In genomic region chr3:14281053-14281452, GRCh38 we compare ENCODE assay signal across 23 cellular contexts.
DNase-seq lines count a peak whose midpoint lies in the region; ATAC-seq, FAIRE-seq and TF ChIP-seq lines count a peak whose summit lies in the region.
"Had no signal": no experiment of that assay in that cellular context is flagged by ENCODE, and none has a peak within 500 bp of the region (broad histone marks: within the 10 kb centered on the region; RNA-seq: fewer than 3 reads in every experiment).

No MANE protein-coding gene starts in this region.

- ATAC-seq in HepG2 (peak; percentile 69), right lobe of liver (no peak), GM21576 (IDR thresholded peaks at IDR 0.05; ENCODE audit: unreplicated experiment) (no peak)
- ATAC-seq: CD8-positive, alpha-beta T cell; GM12878; GM23338 had no signal

- no peak overlapping the region for H3K56ac ChIP-seq in H1 (replicated peaks; ENCODE audit: insufficient read length, low read depth, low read length)

- H4K5ac ChIP-seq in H1 (ENCODE audit: insufficient read length, low read depth, low read length) = no peak overlapping the region

- H3K79me1 ChIP-seq in H1 (ENCODE audit: low read depth, low read length) (no peaks in the 10 kb centered on the region), trophoblast cell (ENCODE audit: low read length) (peaks cover 12% of the 10 kb centered on the region)

- H4K91ac ChIP-seq in H1 (replicated peaks; ENCODE audit: insufficient read length, low read length) (no peak overlapping the region), trophoblast cell (ENCODE audit: low read depth, low read length) (no peak overlapping the region)

- H3K27me3 ChIP-seq in HepG2 (ENCODE audit: control insufficient read depth in 1 of 2, insufficient read depth in 2 of 2, low read length in 2 of 2) (peaks cover 3 to 25% of the 10 kb centered on the region in 2 experiments; a peak in 4 of 5 replicates), right lobe of liver (no peaks in the 10 kb centered on the region), H1 (replicated peaks in 1 of 4; ENCODE audit: control insufficient read depth in 3 of 4, extremely low read depth in 1 of 4, insufficient read depth in 3 of 4, low read length in 3 of 4) (no peaks in the 10 kb centered on the region; a peak in 2 of 7 replicates), trophoblast cell (ENCODE audit: insufficient read depth, low read length) (no peaks in the 10 kb centered on the region)
- H3K27me3 ChIP-seq: BLaER1 had no signal

- no TSS peak for BruUV-seq in HepG2 (replicated peaks; lab: Mats Ljungman, UMichigan)

- CTCF ChIA-PET in HepG2 (lab: Yijun Ruan, JAX; ENCODE audit: low intra/inter-chr PET ratio, low total read pairs) = no interaction called here
- CTCF ChIA-PET in H1 (lab: Charles Lee; ENCODE audit: partially characterized antibody) = interaction anchor here (1.0 to 2.3 kb wide), 9 partner anchors 13 to 187 kb away, joined by 3 to 9 read pairs (median 6); no protein-coding TSS in a partner anchor

- no peak overlapping the region for H3K18ac ChIP-seq in H1 (ENCODE audit: extremely low read depth, low read length)
- no peak overlapping the region for H3K18ac ChIP-seq in trophoblast cell (ENCODE audit: low read length)

- no peak overlapping the region for H2BK5ac ChIP-seq in H1 (ENCODE audit: low read depth, low read length)
- H2BK5ac ChIP-seq in trophoblast cell (ENCODE audit: low read depth, low read length, poor library complexity) = no peak overlapping the region

- H4K8ac ChIP-seq in H1 (ENCODE audit: extremely low read depth, insufficient read depth, low read length) = no peak overlapping the region
- no peak overlapping the region for H4K8ac ChIP-seq in trophoblast cell (ENCODE audit: low read depth, low read length)

- no peaks in the 10 kb centered on the region for H3K23me2 ChIP-seq in H1 (ENCODE audit: low read depth, low read length)

- TF ChIP-seq POLR2A in HepG2 (IDR thresholded peaks at IDR 0.05; ENCODE audit: insufficient read depth in 1 of 2, low read depth in 2 of 2, low read length in 2 of 2) = no peak
- TF ChIP-seq POLR2A in right lobe of liver (IDR thresholded peaks at IDR 0.05) = no peak
- no peak for TF ChIP-seq POLR2A in H1 (IDR thresholded peaks at IDR 0.05; ENCODE audit: control extremely low read depth in 1 of 2, low read depth in 2 of 2, low read length in 2 of 2)

- H3K9ac ChIP-seq in HepG2 (ENCODE audit: insufficient read depth, low read depth, low read length) (no peak overlapping the region), H1 (replicated peaks in 1 of 4; ENCODE audit: extremely low read depth in 1 of 4, low read depth in 3 of 4, low read length in 3 of 4) (no peak overlapping the region), trophoblast cell (ENCODE audit: low read length) (no peak overlapping the region)
- H3K9ac ChIP-seq: BLaER1 had no signal

- H3K14ac ChIP-seq in H1 (ENCODE audit: insufficient read length) = no peak overlapping the region
- peak overlapping the region; percentile 6 for H3K14ac ChIP-seq in trophoblast cell (ENCODE audit: low read length)

- intact Hi-C loops in HepG2 (cut with micrococcal nuclease; ENCODE audit: unreplicated experiment) (no loop called here), right lobe of liver (cut with DNase I) (no loop called here)

- no peak overlapping the region for H2AFZ ChIP-seq in HepG2 (ENCODE audit: low read length)
- H2AFZ ChIP-seq in H1 (ENCODE audit: low read length) = no peak overlapping the region
- no peak overlapping the region for H2AFZ ChIP-seq in trophoblast cell (ENCODE audit: insufficient read depth, low read length, poor library complexity)
- H2AFZ ChIP-seq: GM23338 had no signal

- H3K9me3 ChIP-seq in HepG2 (ENCODE audit: low read length) (no peaks in the 10 kb centered on the region), right lobe of liver (no peaks in the 10 kb centered on the region), H1 (ENCODE audit: insufficient read depth in 2 of 2, low read depth in 1 of 2, low read length in 1 of 2) (no peaks in the 10 kb centered on the region), trophoblast cell (ENCODE audit: insufficient read depth, low read depth, low read length) (no peaks in the 10 kb centered on the region)
- H3K9me3 ChIP-seq: BLaER1, HAP-1 had no signal

- no peak overlapping the region for H3K27ac ChIP-seq in HepG2 (ENCODE audit: extremely low read length, insufficient read depth, low read length)
- H3K27ac ChIP-seq in right lobe of liver = no peak overlapping the region
- H3K27ac ChIP-seq in H1 (ENCODE audit: low read depth, low read length) = no peak overlapping the region
- no peak overlapping the region for H3K27ac ChIP-seq in trophoblast cell (ENCODE audit: low read depth, low read length)
- H3K27ac ChIP-seq: 22Rv1, BLaER1, C4-2B had no signal

- no peaks in the 10 kb centered on the region for H3K79me2 ChIP-seq in HepG2 (ENCODE audit: insufficient read depth, low read length)
- no peaks in the 10 kb centered on the region for H3K79me2 ChIP-seq in H1 (ENCODE audit: control insufficient read depth in 1 of 2, insufficient read depth in 2 of 2, low read length in 2 of 2)
- H3K79me2 ChIP-seq in trophoblast cell (ENCODE audit: control insufficient read depth, insufficient read depth, low read length, poor library complexity) = no peaks in the 10 kb centered on the region

- TF ChIP-seq CTCF in HepG2 (CRISPR knock-in tag; IDR thresholded peaks at IDR 0.05) (no peak), right lobe of liver (IDR thresholded peaks at IDR 0.05) (no peak), H1 (IDR thresholded peaks at IDR 0.05; ENCODE audit: control extremely low read depth in 1 of 3, insufficient read depth in 1 of 3, low read depth in 1 of 3, low read length in 3 of 3) (no peak)

- DNase-seq in HepG2 (ENCODE audit: low spot score) (no peak), right lobe of liver (no peak), H1 (ENCODE audit: low read depth in 1 of 2, low spot score in 2 of 2) (no peak), trophoblast cell (no peak), mesenteric fat pad (ENCODE audit: low spot score) (no peak)
- DNase-seq: CD4-positive, CD25-positive, alpha-beta regulatory T cell; CD8-positive, alpha-beta T cell; DMS 273 treated with DMSO at 0.1 percent for 48 hours; DMS79; EL; GDM1; HFFc6 had no signal

- H3K4me2 ChIP-seq in HepG2 (ENCODE audit: low read depth, low read length) = no peak overlapping the region
- H3K4me2 ChIP-seq in H1 (ENCODE audit: insufficient read depth in 1 of 2, low read depth in 2 of 2, low read length in 2 of 2) = no peak overlapping the region
- H3K4me2 ChIP-seq in trophoblast cell (ENCODE audit: low read length) = no peak overlapping the region
- H3K4me2 ChIP-seq: BLaER1, GM23338 had no signal

- H2BK20ac ChIP-seq in H1 (ENCODE audit: low read length) = peak overlapping the region; percentile 84

- H3K4me1 ChIP-seq in HepG2 (ENCODE audit: insufficient read depth, low read length) (no peaks in the 10 kb centered on the region), right lobe of liver (no peaks in the 10 kb centered on the region), H1 (replicated peaks in 1 of 4; ENCODE audit: control insufficient read depth in 3 of 4, insufficient read depth in 4 of 4, low read length in 3 of 4) (peaks cover 12 to 29% (median 26%) of the 10 kb centered on the region in 4 experiments), trophoblast cell (ENCODE audit: control insufficient read depth in 1 of 2, insufficient read depth in 2 of 2, low read length in 2 of 2) (peaks cover 27 to 35% of the 10 kb centered on the region in 2 experiments)
- H3K4me1 ChIP-seq: HAP-1 had no signal

- no peak for TF ChIP-seq EP300 in HepG2 (IDR thresholded peaks at IDR 0.05; ENCODE audit: low read depth in 2 of 2, low read length in 2 of 2)
- TF ChIP-seq EP300 in HepG2 (CRISPR knock-in tag; IDR thresholded peaks at IDR 0.05; ENCODE audit: borderline replicate concordance) = no peak
- no peak for TF ChIP-seq EP300 in H1 (IDR thresholded peaks at IDR 0.05; ENCODE audit: borderline replicate concordance in 1 of 2, low read depth in 2 of 2, low read length in 2 of 2)

- in situ Hi-C loops in HepG2 (cut with HindIII; ENCODE audit: extremely low pct_ligation_motif_present, low pct_unique_long_range_greater_than_20kb) = no loop called here

- H3K23ac ChIP-seq in H1 (ENCODE audit: insufficient read length) (no peak overlapping the region), trophoblast cell (ENCODE audit: low read length) (no peak overlapping the region)

- H3K36me3 ChIP-seq in HepG2 (replicated peaks in 1 of 2; ENCODE audit: control insufficient read depth in 1 of 2, insufficient read depth in 2 of 2, low read length in 2 of 2) = no peaks in the 10 kb centered on the region
- no peaks in the 10 kb centered on the region for H3K36me3 ChIP-seq in right lobe of liver
- no peaks in the 10 kb centered on the region for H3K36me3 ChIP-seq in H1 (ENCODE audit: control insufficient read depth in 2 of 4, insufficient read depth in 4 of 4, low read length in 3 of 4)
- no peaks in the 10 kb centered on the region for H3K36me3 ChIP-seq in trophoblast cell (ENCODE audit: control insufficient read depth in 1 of 2, insufficient read depth in 2 of 2, low read length in 2 of 2)
- H3K36me3 ChIP-seq: BLaER1, HAP-1 had no signal

- H4K20me1 ChIP-seq in HepG2 (ENCODE audit: insufficient read depth, low read length) (no peaks in the 10 kb centered on the region), H1 (replicated peaks in 1 of 2; ENCODE audit: control insufficient read depth in 1 of 2, insufficient read depth in 2 of 2, low read length in 2 of 2) (no peaks in the 10 kb centered on the region)
- H4K20me1 ChIP-seq: BLaER1 had no signal

- POLR2A ChIA-PET in HepG2 (lab: Yijun Ruan, JAX) (no interaction called here), H1 (lab: Charles Lee; ENCODE audit: partially characterized antibody) (interaction anchor here (1.0 to 3.7 kb wide), 3 partner anchors 12 to 65 kb away, joined by 3 to 11 read pairs (median 3); no protein-coding TSS in a partner anchor)

- H2BK12ac ChIP-seq in H1 (ENCODE audit: low read depth, low read length) (no peak overlapping the region; the same call in 1 of the 2 replicates), trophoblast cell (ENCODE audit: low read length) (peak overlapping the region; percentile 16)

- 8% methylated on average over 3 of the region's 3 CpGs for WGBS in HepG2 (ENCODE audit: low lambda C conversion rate)
- WGBS in right lobe of liver (ENCODE audit: insufficient coverage, low coverage, low lambda C conversion rate, missing lambda C conversion rate) = 22% methylated on average over 1 of the region's 3 CpGs
- 88% methylated on average over 3 of the region's 3 CpGs; no CpG with 5 or more reads in 1 of the 2 experiments for WGBS in H1 (ENCODE audit: extremely low coverage in 1 of 2, insufficient coverage in 1 of 2, insufficient read length in 1 of 2, insufficient replicate concordance in 2 of 2, low coverage in 1 of 2, low lambda C conversion rate in 2 of 2, missing lambda C conversion rate in 1 of 2), 2 experiments
- no CpG with 5 or more reads among the region's 3 CpGs for WGBS in trophoblast cell (ENCODE audit: extremely low coverage, insufficient coverage, insufficient read length)

- TF ChIP-seq RAD21 in HepG2 (CRISPR knock-in tag; IDR thresholded peaks at IDR 0.05) (no peak), H1 (IDR thresholded peaks at IDR 0.05 in 1 of 2, conservative IDR thresholded peaks at IDR 0.05 in 1 of 2; ENCODE audit: low read depth in 2 of 2, low read length in 2 of 2) (no peak)

- peak; percentile 57 for FAIRE-seq in HepG2 (lab: Jason Lieb, UNC)
- no peak for FAIRE-seq in H1 (lab: Jason Lieb, UNC)
- FAIRE-seq: A204.1, D721Med, GM12878, GM19239, H54 had no signal

- H3K4ac ChIP-seq in H1 (replicated peaks; ENCODE audit: insufficient read length, low read depth, low read length) = no peak overlapping the region
- no peak overlapping the region for H3K4ac ChIP-seq in trophoblast cell (ENCODE audit: low read depth, low read length)

- 0 out of 2 replicates have a peak overlapping the region, but pooled peaks have one; percentile 31 for H2BK15ac ChIP-seq in H1 (ENCODE audit: low read length)

- H3K4me3 ChIP-seq in HepG2 (replicated peaks in 1 of 3; ENCODE audit: insufficient read depth in 1 of 3, low read depth in 2 of 3, low read length in 3 of 3) (no peak overlapping the region), right lobe of liver (no peak overlapping the region), H1 (ENCODE audit: extremely low read depth in 1 of 4, insufficient read depth in 2 of 4, low read depth in 3 of 4, low read length in 4 of 4) (no peak overlapping the region), trophoblast cell (ENCODE audit: low read depth, low read length) (no peak overlapping the region)
- H3K4me3 ChIP-seq: BLaER1, GM12878, GM23338, HAP-1 had no signal

- H2AK5ac ChIP-seq in H1 (ENCODE audit: low read depth, low read length) = peak overlapping the region; percentile 70; the same call in 1 of the 2 replicates
- H2AK5ac ChIP-seq in trophoblast cell (ENCODE audit: low read length) = peak overlapping the region; percentile 10

- H2BK120ac ChIP-seq in H1 (replicated peaks; ENCODE audit: low read depth, low read length) = no peak overlapping the region
- H2BK120ac ChIP-seq in trophoblast cell (ENCODE audit: insufficient read depth, low read length, poor library complexity) = no peak overlapping the region

- H4K12ac ChIP-seq in trophoblast cell (ENCODE audit: low read depth, low read length) = no peak overlapping the region

Comparison
In these comparisons a context has a peak if more than half of its experiments do, and no peak if none do; other contexts are left out.
1. Of the 41 proteins assayed by ChIP-seq in both HepG2 and H1: peak only in HepG2: CEBPB; only in H1: none; in both: none; in neither: 40.